Comparison of ENCODE assay signal across 11 cellular contexts in genomic region chr5:169328401-169328800, GRCh38. TPM values are rescaled to one million over a fixed set of nuclear protein-coding genes. Genes with fewer than 3 reads are reported as not detected.
"Had no signal": no experiment of that assay in that cellular context is flagged by ENCODE, and none has a peak within 500 bp of the region (broad histone marks: within the 10 kb centered on the region; RNA-seq: fewer than 3 reads in every experiment).

No MANE protein-coding gene starts in this region.

- H2AFZ ChIP-seq: GM23338 had no signal

- DNase-seq: H9, HCEC 1CT, HFFc6, Karpas-422, KBM-7 had no signal

- H3K4me2 ChIP-seq: GM23338, KMS-11 had no signal

- H3K4me3 ChIP-seq: GM23338 had no signal

- ATAC-seq: GM23338 had no signal

- FAIRE-seq: H1, H54, HTR-8/SVneo had no signal

- H3K9ac ChIP-seq: KMS-11 had no signal

- H3K27ac ChIP-seq: KMS-11 had no signal

RNA-seq across cellular contexts. Expression of gene SLIT3, which starts 27.5 kb away (rescaled TPM):
- total RNA-seq: HT-29 had no signal
